In genomic region chr2:207845202-207845864, GRCh38 we compare ENCODE assay signal across 1 cellular context.
TF ChIP-seq lines count a peak whose summit lies in the region.

No MANE protein-coding gene starts in this region.

TF ChIP-seq in HepG2, 621 proteins besides CTCF, POLR2A, EP300 and RAD21 (continued from another document and continues in another):
- TF ChIP-seq ZBED4 (CRISPR knock-in tag; IDR thresholded peaks at IDR 0.05; ENCODE audit: borderline replicate concordance), result peak; percentile 32; the same call in 1 of the 2 replicates
- peak; percentile 89 for TF ChIP-seq MIXL1 (CRISPR knock-in tag; IDR thresholded peaks at IDR 0.05)
- TF ChIP-seq NR3C1 (CRISPR knock-in tag; IDR thresholded peaks at IDR 0.05), result no peak
- TF ChIP-seq MTF1 (CRISPR knock-in tag; IDR thresholded peaks at IDR 0.05), result no peak
- peak; percentile 73 for TF ChIP-seq SP5 (CRISPR knock-in tag; IDR thresholded peaks at IDR 0.05; ENCODE audit: borderline replicate concordance, low read depth)
- no peak for TF ChIP-seq ZNF83 (CRISPR knock-in tag; IDR thresholded peaks at IDR 0.05; ENCODE audit: borderline replicate concordance)
- TF ChIP-seq ZBTB20 (CRISPR knock-in tag; IDR thresholded peaks at IDR 0.05; ENCODE audit: borderline replicate concordance, low read depth), result 0 out of 2 replicates have a peak, but pooled peaks have one; percentile 54
- no peak for TF ChIP-seq ZNF430 (CRISPR knock-in tag; IDR thresholded peaks at IDR 0.05)
- TF ChIP-seq RFXANK (CRISPR knock-in tag; IDR thresholded peaks at IDR 0.05), result 0 out of 2 replicates have a peak, but pooled peaks have one; percentile 2
- no peak for TF ChIP-seq ZFY (CRISPR knock-in tag; IDR thresholded peaks at IDR 0.05)
- peak; percentile 93 for TF ChIP-seq ASH2L (IDR thresholded peaks at IDR 0.05; ENCODE audit: insufficient read length, low read depth, low read length)
- TF ChIP-seq ZSCAN30 (CRISPR knock-in tag; IDR thresholded peaks at IDR 0.05), result no peak
- TF ChIP-seq SCMH1 (CRISPR knock-in tag; IDR thresholded peaks at IDR 0.05; ENCODE audit: borderline replicate concordance), result no peak
- peak; percentile 92 for TF ChIP-seq GATAD2A (CRISPR knock-in tag; IDR thresholded peaks at IDR 0.05)
- peak; percentile 89 for TF ChIP-seq ZNF792 (CRISPR knock-in tag; IDR thresholded peaks at IDR 0.05)
- peak; percentile 76 for TF ChIP-seq GATA4 (IDR thresholded peaks at IDR 0.05; ENCODE audit: borderline replicate concordance, low read depth)
- no peak for TF ChIP-seq HES4 (CRISPR knock-in tag; IDR thresholded peaks at IDR 0.05; ENCODE audit: borderline replicate concordance)
- TF ChIP-seq TCF7L2 (IDR thresholded peaks at IDR 0.05; ENCODE audit: low read depth, low read length), result 0 out of 2 replicates have a peak, but pooled peaks have one; percentile 30
- TF ChIP-seq ZNF382 (CRISPR knock-in tag; IDR thresholded peaks at IDR 0.05; ENCODE audit: borderline replicate concordance), result no peak
- TF ChIP-seq RBFOX2 (IDR thresholded peaks at IDR 0.05; ENCODE audit: low read depth, low read length), result peak; percentile 31; the same call in 1 of the 2 replicates
- 0 out of 2 replicates have a peak, but pooled peaks have one; percentile 27 for TF ChIP-seq ZNF292 (CRISPR knock-in tag; IDR thresholded peaks at IDR 0.05; ENCODE audit: borderline replicate concordance, low read depth)
- TF ChIP-seq AHDC1 (CRISPR knock-in tag; IDR thresholded peaks at IDR 0.05; ENCODE audit: borderline replicate concordance), result peak; percentile 94; the same call in 1 of the 2 replicates
- TF ChIP-seq MAX (IDR thresholded peaks at IDR 0.05), result peak; percentile 89
- 0 out of 2 replicates have a peak, but pooled peaks have one; percentile 8 for TF ChIP-seq NR2C2 (CRISPR knock-in tag; IDR thresholded peaks at IDR 0.05; ENCODE audit: borderline replicate concordance)
- no peak for TF ChIP-seq SNAPC4 (CRISPR knock-in tag; IDR thresholded peaks at IDR 0.05)
- TF ChIP-seq SPEN (CRISPR knock-in tag; IDR thresholded peaks at IDR 0.05; ENCODE audit: low read depth), result no peak
- 0 out of 2 replicates have a peak, but pooled peaks have one; percentile 17 for TF ChIP-seq SMARCE1 (IDR thresholded peaks at IDR 0.05; ENCODE audit: borderline replicate concordance)
- no peak; the same call in 1 of the 2 replicates for TF ChIP-seq ZNF816 (CRISPR knock-in tag; IDR thresholded peaks at IDR 0.05; ENCODE audit: borderline replicate concordance)
- no peak for TF ChIP-seq TEAD2 (CRISPR knock-in tag; IDR thresholded peaks at IDR 0.05)
- peak; percentile 97 for TF ChIP-seq SOX13 (IDR thresholded peaks at IDR 0.05)
- TF ChIP-seq SOX13 (CRISPR knock-in tag; conservative IDR thresholded peaks at IDR 0.05 in 1 of 2, IDR thresholded peaks at IDR 0.05 in 1 of 2), result peak in 1 of 2 experiments; percentile 100; a peak in 2 of 4 replicates
- no peak for TF ChIP-seq ZEB1 (IDR thresholded peaks at IDR 0.05; ENCODE audit: insufficient replicate concordance, low read depth)
- no peak for TF ChIP-seq DNMT1 (CRISPR knock-in tag; IDR thresholded peaks at IDR 0.05)
- TF ChIP-seq ZSCAN29 (CRISPR knock-in tag; conservative IDR thresholded peaks at IDR 0.05), result no peak
- peak; percentile 90 for TF ChIP-seq SIX4 (CRISPR knock-in tag; IDR thresholded peaks at IDR 0.05)
- TF ChIP-seq ZSCAN9 (CRISPR knock-in tag; IDR thresholded peaks at IDR 0.05; ENCODE audit: borderline replicate concordance), result peak; percentile 98
- TF ChIP-seq SP140L (CRISPR knock-in tag; IDR thresholded peaks at IDR 0.05; ENCODE audit: borderline replicate concordance), result no peak
- TF ChIP-seq ZNF563 (CRISPR knock-in tag; IDR thresholded peaks at IDR 0.05), result no peak
- TF ChIP-seq ATF4 (CRISPR knock-in tag; IDR thresholded peaks at IDR 0.05), result peak in 1 of 2 experiments; percentile 86; a peak in 2 of 4 replicates
- no peak for TF ChIP-seq ZNF333 (CRISPR knock-in tag; IDR thresholded peaks at IDR 0.05; ENCODE audit: borderline replicate concordance)
- TF ChIP-seq RXRB (CRISPR knock-in tag; IDR thresholded peaks at IDR 0.05; ENCODE audit: borderline replicate concordance), result peak; percentile 93
- TF ChIP-seq ZBTB43 (CRISPR knock-in tag; conservative IDR thresholded peaks at IDR 0.05), result peak; percentile 46; the same call in 1 of the 2 replicates
- no peak for TF ChIP-seq ZNF20 (CRISPR knock-in tag; IDR thresholded peaks at IDR 0.05)
- TF ChIP-seq FLYWCH1 (CRISPR knock-in tag; IDR thresholded peaks at IDR 0.05), result no peak
- no peak for TF ChIP-seq JARID2 (CRISPR knock-in tag; IDR thresholded peaks at IDR 0.05; ENCODE audit: insufficient replicate concordance)
- TF ChIP-seq ZSCAN22 (CRISPR knock-in tag; IDR thresholded peaks at IDR 0.05), result peak; percentile 27; the same call in 1 of the 2 replicates
